Comparison of ENCODE assay signal across 2 cellular contexts in the genomic region with DNA sequence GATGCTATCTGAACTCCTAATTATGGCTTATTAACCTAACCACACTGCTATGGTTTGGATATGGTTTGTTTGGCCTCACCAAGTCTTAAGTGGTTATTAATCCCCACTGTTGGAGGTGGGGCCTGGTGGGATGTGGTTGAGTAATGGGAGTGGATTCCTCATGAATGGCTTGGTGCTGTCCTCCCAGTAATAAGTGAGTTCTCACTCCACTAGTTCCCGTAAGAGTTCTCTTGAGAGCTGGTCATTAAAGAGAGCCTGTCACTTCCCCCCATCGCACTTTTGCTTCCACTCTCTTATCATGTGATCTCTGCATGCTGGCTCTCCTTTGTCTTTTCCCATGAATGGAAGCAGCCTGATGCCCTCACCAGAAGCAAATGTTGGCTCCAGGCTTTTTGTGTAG.
TF ChIP-seq lines count a peak whose summit lies in the region.

No MANE protein-coding gene starts in this region.

TF ChIP-seq in GM23338, 12 proteins besides CTCF, POLR2A, EP300 and RAD21:
- TF ChIP-seq, protein P1, sequence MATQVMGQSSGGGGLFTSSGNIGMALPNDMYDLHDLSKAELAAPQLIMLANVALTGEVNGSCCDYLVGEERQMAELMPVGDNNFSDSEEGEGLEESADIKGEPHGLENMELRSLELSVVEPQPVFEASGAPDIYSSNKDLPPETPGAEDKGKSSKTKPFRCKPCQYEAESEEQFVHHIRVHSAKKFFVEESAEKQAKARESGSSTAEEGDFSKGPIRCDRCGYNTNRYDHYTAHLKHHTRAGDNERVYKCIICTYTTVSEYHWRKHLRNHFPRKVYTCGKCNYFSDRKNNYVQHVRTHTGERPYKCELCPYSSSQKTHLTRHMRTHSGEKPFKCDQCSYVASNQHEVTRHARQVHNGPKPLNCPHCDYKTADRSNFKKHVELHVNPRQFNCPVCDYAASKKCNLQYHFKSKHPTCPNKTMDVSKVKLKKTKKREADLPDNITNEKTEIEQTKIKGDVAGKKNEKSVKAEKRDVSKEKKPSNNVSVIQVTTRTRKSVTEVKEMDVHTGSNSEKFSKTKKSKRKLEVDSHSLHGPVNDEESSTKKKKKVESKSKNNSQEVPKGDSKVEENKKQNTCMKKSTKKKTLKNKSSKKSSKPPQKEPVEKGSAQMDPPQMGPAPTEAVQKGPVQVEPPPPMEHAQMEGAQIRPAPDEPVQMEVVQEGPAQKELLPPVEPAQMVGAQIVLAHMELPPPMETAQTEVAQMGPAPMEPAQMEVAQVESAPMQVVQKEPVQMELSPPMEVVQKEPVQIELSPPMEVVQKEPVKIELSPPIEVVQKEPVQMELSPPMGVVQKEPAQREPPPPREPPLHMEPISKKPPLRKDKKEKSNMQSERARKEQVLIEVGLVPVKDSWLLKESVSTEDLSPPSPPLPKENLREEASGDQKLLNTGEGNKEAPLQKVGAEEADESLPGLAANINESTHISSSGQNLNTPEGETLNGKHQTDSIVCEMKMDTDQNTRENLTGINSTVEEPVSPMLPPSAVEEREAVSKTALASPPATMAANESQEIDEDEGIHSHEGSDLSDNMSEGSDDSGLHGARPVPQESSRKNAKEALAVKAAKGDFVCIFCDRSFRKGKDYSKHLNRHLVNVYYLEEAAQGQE (IDR thresholded peaks at IDR 0.05; ENCODE audit: unreplicated experiment): no peak
- TF ChIP-seq ZNF331 (CRISPR knock-in tag; IDR thresholded peaks at IDR 0.05; ENCODE audit: low read depth) (no peak), EZH2phosphoT487 (IDR thresholded peaks at IDR 0.05; ENCODE audit: unreplicated experiment) (no peak)

TF ChIP-seq in WTC11, 78 proteins besides CTCF, POLR2A, EP300 and RAD21 (continued from another document):
- no peak for TF ChIP-seq ZNF396 (CRISPR knock-in tag; IDR thresholded peaks at IDR 0.05; ENCODE audit: borderline replicate concordance)
- TF ChIP-seq, protein P2, sequence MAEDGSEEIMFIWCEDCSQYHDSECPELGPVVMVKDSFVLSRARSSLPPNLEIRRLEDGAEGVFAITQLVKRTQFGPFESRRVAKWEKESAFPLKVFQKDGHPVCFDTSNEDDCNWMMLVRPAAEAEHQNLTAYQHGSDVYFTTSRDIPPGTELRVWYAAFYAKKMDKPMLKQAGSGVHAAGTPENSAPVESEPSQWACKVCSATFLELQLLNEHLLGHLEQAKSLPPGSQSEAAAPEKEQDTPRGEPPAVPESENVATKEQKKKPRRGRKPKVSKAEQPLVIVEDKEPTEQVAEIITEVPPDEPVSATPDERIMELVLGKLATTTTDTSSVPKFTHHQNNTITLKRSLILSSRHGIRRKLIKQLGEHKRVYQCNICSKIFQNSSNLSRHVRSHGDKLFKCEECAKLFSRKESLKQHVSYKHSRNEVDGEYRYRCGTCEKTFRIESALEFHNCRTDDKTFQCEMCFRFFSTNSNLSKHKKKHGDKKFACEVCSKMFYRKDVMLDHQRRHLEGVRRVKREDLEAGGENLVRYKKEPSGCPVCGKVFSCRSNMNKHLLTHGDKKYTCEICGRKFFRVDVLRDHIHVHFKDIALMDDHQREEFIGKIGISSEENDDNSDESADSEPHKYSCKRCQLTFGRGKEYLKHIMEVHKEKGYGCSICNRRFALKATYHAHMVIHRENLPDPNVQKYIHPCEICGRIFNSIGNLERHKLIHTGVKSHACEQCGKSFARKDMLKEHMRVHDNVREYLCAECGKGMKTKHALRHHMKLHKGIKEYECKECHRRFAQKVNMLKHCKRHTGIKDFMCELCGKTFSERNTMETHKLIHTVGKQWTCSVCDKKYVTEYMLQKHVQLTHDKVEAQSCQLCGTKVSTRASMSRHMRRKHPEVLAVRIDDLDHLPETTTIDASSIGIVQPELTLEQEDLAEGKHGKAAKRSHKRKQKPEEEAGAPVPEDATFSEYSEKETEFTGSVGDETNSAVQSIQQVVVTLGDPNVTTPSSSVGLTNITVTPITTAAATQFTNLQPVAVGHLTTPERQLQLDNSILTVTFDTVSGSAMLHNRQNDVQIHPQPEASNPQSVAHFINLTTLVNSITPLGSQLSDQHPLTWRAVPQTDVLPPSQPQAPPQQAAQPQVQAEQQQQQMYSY (CRISPR knock-in tag; IDR thresholded peaks at IDR 0.05): no peak
